1 cellular context compared by ENCODE assay signal in genomic region chr12:109586385-109587296, GRCh38.
TF ChIP-seq lines count a peak whose summit lies in the region.

No MANE protein-coding gene starts in this region.

TF ChIP-seq in HepG2, 621 proteins besides CTCF, POLR2A, EP300 and RAD21 (continued from another document and continues in another):
- TF ChIP-seq, protein P1, sequence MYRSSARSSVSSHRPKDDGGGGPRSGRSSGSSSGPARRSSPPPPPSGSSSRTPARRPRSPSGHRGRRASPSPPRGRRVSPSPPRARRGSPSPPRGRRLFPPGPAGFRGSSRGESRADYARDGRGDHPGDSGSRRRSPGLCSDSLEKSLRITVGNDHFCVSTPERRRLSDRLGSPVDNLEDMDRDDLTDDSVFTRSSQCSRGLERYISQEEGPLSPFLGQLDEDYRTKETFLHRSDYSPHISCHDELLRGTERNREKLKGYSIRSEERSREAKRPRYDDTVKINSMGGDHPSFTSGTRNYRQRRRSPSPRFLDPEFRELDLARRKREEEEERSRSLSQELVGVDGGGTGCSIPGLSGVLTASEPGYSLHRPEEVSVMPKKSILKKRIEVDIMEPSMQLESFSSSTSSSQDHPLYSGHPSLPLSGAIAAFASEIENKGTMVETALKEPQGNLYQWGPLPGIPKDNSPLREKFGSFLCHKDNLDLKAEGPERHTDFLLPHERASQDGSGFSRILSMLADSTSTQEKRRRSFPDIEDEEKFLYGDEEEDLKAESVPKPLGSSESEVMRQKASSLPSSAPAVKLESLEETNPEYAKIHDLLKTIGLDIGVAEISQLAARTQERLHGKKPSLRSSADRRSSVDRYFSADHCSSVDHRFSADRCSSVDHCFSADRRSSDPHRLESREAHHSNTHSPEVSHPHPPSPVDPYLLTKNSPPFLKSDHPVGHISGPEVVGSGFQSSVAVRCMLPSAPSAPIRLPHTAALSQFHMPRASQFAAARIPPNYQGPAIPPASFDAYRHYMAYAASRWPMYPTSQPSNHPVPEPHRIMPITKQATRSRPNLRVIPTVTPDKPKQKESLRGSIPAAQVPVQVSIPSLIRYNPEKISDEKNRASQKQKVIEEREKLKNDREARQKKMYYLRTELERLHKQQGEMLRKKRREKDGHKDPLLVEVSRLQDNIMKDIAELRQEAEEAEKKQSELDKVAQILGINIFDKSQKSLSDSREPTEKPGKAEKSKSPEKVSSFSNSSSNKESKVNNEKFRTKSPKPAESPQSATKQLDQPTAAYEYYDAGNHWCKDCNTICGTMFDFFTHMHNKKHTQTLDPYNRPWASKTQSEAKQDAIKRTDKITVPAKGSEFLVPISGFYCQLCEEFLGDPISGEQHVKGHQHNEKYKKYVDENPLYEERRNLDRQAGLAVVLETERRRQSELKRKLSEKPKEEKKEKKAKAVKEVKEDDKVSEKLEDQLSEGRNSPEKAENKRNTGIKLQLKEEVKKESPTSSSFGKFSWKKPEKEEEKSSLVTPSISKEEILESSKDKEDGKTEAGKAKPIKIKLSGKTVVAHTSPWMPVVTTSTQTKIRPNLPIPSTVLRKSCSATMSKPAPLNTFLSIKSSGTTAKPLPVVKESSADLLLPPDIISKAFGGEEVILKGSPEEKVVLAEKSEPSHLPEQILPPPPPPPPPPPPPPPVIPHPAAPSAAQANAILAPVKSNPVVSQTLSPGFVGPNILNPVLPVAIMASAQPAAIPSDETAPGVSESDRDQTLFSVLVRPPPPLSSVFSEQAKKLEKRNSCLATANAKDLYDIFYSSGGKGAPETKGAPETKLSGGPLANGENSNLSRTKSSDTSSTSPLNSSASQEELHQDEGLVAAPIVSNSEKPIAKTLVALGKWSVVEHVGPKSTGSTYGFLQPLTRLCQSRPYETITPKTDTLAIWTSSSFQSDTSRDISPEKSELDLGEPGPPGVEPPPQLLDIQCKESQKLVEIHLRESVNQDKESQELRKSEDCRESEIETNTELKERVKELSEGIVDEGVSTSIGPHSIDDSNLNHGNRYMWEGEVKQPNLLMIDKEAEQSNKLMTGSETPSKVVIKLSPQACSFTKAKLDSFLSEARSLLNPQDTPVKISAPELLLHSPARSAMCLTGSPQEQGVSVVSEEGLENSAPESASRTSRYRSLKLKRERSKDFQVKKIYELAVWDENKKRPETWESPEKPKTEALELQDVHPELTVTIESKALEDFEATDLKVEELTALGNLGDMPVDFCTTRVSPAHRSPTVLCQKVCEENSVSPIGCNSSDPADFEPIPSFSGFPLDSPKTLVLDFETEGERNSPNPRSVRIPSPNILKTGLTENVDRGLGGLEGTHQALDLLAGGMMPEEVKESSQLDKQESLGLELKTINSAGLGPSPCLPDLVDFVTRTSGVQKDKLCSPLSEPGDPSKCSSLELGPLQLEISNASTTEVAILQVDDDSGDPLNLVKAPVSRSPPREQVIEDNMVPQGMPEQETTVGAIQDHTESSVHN (CRISPR knock-in tag; IDR thresholded peaks at IDR 0.05), result no peak
- no peak for TF ChIP-seq ZNF274 (CRISPR knock-in tag; IDR thresholded peaks at IDR 0.05)
- no peak for TF ChIP-seq KLF13 (CRISPR knock-in tag; IDR thresholded peaks at IDR 0.05)
- no peak for TF ChIP-seq ZBTB34 (CRISPR knock-in tag; IDR thresholded peaks at IDR 0.05)
- TF ChIP-seq SNAPC5 (CRISPR knock-in tag; IDR thresholded peaks at IDR 0.05; ENCODE audit: borderline replicate concordance), result no peak
- TF ChIP-seq EED (CRISPR knock-in tag; IDR thresholded peaks at IDR 0.05), result no peak
- no peak for TF ChIP-seq FOXJ3 (CRISPR knock-in tag; IDR thresholded peaks at IDR 0.05; ENCODE audit: borderline replicate concordance)
- TF ChIP-seq MATR3 (CRISPR knock-in tag; IDR thresholded peaks at IDR 0.05), result no peak
- no peak for TF ChIP-seq ZBTB44 (CRISPR knock-in tag; IDR thresholded peaks at IDR 0.05)
- TF ChIP-seq CAMTA2 (CRISPR knock-in tag; IDR thresholded peaks at IDR 0.05; ENCODE audit: borderline replicate concordance), result no peak
- no peak for TF ChIP-seq ZNF841 (CRISPR knock-in tag; IDR thresholded peaks at IDR 0.05; ENCODE audit: borderline replicate concordance)
- TF ChIP-seq NCOA1 (CRISPR knock-in tag; IDR thresholded peaks at IDR 0.05), result no peak
- TF ChIP-seq, protein P2, sequence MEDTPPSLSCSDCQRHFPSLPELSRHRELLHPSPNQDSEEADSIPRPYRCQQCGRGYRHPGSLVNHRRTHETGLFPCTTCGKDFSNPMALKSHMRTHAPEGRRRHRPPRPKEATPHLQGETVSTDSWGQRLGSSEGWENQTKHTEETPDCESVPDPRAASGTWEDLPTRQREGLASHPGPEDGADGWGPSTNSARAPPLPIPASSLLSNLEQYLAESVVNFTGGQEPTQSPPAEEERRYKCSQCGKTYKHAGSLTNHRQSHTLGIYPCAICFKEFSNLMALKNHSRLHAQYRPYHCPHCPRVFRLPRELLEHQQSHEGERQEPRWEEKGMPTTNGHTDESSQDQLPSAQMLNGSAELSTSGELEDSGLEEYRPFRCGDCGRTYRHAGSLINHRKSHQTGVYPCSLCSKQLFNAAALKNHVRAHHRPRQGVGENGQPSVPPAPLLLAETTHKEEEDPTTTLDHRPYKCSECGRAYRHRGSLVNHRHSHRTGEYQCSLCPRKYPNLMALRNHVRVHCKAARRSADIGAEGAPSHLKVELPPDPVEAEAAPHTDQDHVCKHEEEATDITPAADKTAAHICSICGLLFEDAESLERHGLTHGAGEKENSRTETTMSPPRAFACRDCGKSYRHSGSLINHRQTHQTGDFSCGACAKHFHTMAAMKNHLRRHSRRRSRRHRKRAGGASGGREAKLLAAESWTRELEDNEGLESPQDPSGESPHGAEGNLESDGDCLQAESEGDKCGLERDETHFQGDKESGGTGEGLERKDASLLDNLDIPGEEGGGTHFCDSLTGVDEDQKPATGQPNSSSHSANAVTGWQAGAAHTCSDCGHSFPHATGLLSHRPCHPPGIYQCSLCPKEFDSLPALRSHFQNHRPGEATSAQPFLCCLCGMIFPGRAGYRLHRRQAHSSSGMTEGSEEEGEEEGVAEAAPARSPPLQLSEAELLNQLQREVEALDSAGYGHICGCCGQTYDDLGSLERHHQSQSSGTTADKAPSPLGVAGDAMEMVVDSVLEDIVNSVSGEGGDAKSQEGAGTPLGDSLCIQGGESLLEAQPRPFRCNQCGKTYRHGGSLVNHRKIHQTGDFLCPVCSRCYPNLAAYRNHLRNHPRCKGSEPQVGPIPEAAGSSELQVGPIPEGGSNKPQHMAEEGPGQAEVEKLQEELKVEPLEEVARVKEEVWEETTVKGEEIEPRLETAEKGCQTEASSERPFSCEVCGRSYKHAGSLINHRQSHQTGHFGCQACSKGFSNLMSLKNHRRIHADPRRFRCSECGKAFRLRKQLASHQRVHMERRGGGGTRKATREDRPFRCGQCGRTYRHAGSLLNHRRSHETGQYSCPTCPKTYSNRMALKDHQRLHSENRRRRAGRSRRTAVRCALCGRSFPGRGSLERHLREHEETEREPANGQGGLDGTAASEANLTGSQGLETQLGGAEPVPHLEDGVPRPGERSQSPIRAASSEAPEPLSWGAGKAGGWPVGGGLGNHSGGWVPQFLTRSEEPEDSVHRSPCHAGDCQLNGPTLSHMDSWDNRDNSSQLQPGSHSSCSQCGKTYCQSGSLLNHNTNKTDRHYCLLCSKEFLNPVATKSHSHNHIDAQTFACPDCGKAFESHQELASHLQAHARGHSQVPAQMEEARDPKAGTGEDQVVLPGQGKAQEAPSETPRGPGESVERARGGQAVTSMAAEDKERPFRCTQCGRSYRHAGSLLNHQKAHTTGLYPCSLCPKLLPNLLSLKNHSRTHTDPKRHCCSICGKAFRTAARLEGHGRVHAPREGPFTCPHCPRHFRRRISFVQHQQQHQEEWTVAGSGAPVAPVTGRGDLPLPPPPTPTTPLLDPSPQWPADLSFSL (CRISPR knock-in tag; IDR thresholded peaks at IDR 0.05), result no peak
- TF ChIP-seq, protein P3, sequence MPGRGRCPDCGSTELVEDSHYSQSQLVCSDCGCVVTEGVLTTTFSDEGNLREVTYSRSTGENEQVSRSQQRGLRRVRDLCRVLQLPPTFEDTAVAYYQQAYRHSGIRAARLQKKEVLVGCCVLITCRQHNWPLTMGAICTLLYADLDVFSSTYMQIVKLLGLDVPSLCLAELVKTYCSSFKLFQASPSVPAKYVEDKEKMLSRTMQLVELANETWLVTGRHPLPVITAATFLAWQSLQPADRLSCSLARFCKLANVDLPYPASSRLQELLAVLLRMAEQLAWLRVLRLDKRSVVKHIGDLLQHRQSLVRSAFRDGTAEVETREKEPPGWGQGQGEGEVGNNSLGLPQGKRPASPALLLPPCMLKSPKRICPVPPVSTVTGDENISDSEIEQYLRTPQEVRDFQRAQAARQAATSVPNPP (CRISPR knock-in tag; IDR thresholded peaks at IDR 0.05), result no peak
- TF ChIP-seq, protein P4, sequence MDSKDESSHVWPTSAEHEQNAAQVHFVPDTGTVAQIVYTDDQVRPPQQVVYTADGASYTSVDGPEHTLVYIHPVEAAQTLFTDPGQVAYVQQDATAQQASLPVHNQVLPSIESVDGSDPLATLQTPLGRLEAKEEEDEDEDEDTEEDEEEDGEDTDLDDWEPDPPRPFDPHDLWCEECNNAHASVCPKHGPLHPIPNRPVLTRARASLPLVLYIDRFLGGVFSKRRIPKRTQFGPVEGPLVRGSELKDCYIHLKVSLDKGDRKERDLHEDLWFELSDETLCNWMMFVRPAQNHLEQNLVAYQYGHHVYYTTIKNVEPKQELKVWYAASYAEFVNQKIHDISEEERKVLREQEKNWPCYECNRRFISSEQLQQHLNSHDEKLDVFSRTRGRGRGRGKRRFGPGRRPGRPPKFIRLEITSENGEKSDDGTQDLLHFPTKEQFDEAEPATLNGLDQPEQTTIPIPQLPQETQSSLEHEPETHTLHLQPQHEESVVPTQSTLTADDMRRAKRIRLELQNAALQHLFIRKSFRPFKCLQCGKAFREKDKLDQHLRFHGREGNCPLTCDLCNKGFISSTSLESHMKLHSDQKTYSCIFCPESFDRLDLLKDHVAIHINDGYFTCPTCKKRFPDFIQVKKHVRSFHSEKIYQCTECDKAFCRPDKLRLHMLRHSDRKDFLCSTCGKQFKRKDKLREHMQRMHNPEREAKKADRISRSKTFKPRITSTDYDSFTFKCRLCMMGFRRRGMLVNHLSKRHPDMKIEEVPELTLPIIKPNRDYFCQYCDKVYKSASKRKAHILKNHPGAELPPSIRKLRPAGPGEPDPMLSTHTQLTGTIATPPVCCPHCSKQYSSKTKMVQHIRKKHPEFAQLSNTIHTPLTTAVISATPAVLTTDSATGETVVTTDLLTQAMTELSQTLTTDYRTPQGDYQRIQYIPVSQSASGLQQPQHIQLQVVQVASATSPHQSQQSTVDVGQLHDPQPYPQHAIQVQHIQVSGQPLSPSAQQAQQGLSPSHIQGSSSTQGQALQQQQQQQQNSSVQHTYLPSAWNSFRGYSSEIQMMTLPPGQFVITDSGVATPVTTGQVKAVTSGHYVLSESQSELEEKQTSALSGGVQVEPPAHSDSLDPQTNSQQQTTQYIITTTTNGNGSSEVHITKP (CRISPR knock-in tag; IDR thresholded peaks at IDR 0.05; ENCODE audit: low read depth), result no peak
- peak; percentile 32; the same call in 1 of the 2 replicates for TF ChIP-seq KAT7 (CRISPR knock-in tag; IDR thresholded peaks at IDR 0.05; ENCODE audit: borderline replicate concordance)
- TF ChIP-seq ZNF777 (CRISPR knock-in tag; IDR thresholded peaks at IDR 0.05), result no peak
